8 cellular contexts compared by ENCODE assay signal in the genomic region with DNA sequence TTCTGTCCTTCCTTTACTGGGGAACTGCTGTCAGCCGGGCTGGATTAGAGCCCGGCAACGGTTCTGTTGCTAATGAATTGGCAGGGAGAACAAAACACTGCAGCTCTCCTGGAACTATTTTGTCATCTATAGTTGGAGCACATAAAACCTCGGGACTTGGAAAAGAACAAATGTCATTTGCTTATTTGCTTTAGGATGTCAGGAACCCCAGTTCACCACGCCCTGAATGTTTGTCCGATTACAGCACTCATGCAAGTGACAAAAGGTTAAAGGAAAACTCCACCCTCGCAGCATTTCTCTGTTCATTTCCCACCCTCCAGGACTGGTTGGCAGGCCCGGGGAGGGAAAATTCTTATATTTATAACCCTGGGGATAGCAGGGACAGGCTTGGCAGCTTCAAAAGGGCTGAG.
DNase-seq lines count a peak whose midpoint lies in the region; ATAC-seq and TF ChIP-seq lines count a peak whose summit lies in the region.

No MANE protein-coding gene starts in this region.

- H3K4me1 Mint-ChIP-seq in activated T-cell treated with anti-CD3 and anti-CD28 coated beads, Interleukin-2, amount 50 U/mL, for 4 hours (ENCODE audit: low read depth), result peaks cover 20% of the 10 kb centered on the region
- H3K4me1 Mint-ChIP-seq in osteocyte (ENCODE audit: unreplicated experiment), result peaks cover 74% of the 10 kb centered on the region

- H3K9me3 Mint-ChIP-seq in activated T-cell treated with anti-CD3 and anti-CD28 coated beads, Interleukin-2, amount 50 U/mL, for 4 hours, result no peaks in the 10 kb centered on the region
- H3K9me3 Mint-ChIP-seq in osteocyte (ENCODE audit: unreplicated experiment), result no peaks in the 10 kb centered on the region

- H3K27me3 Mint-ChIP-seq in activated T-cell treated with anti-CD3 and anti-CD28 coated beads, Interleukin-2, amount 50 U/mL, for 4 hours (ENCODE audit: low read depth), result no peaks in the 10 kb centered on the region
- no peaks in the 10 kb centered on the region for H3K27me3 Mint-ChIP-seq in osteocyte (ENCODE audit: unreplicated experiment)

- DNase-seq in activated T-cell treated with anti-CD3 and anti-CD28 coated beads, Interleukin-2, amount 50 U/mL, for 4 hours, result no peak
- DNase-seq in activated T-cell treated with anti-CD3 and anti-CD28 coated beads, Interleukin-2, amount 50 U/mL, for 1 hour, result no peak
- DNase-seq in UCSD-AML1 (lab: John Stamatoyannopoulos, UW; ENCODE audit: unreplicated experiment) (peak; percentile 29), foreskin keratinocyte (peak in 1 of 2 donors; percentile 52), osteocyte (ENCODE audit: extremely low spot score, unreplicated experiment) (peak; percentile 83), SHP77 (lab: John Stamatoyannopoulos, UW) (no peak)

- no peaks in the 10 kb centered on the region for H3K27me3 ChIP-seq in foreskin keratinocyte

- H3K4me1 ChIP-seq in foreskin keratinocyte, result peaks cover 32% of the 10 kb centered on the region

- TF ChIP-seq CTCF in foreskin keratinocyte (conservative IDR thresholded peaks at IDR 0.05), result no peak
- no peak for TF ChIP-seq CTCF in osteocyte (IDR thresholded peaks at IDR 0.05)

- peak overlapping the region; percentile 47 for H3K27ac ChIP-seq in foreskin keratinocyte

- H3K27ac Mint-ChIP-seq in osteocyte (ENCODE audit: unreplicated experiment), result peak overlapping the region; percentile 98

- peak overlapping the region; percentile 29 for H3K4me3 Mint-ChIP-seq in activated T-cell treated with anti-CD3 and anti-CD28 coated beads, Interleukin-2, amount 50 U/mL, for 4 hours
- H3K4me3 Mint-ChIP-seq in osteocyte (ENCODE audit: unreplicated experiment), result peak overlapping the region; percentile 56

- no peaks in the 10 kb centered on the region for H3K36me3 Mint-ChIP-seq in activated T-cell treated with anti-CD3 and anti-CD28 coated beads, Interleukin-2, amount 50 U/mL, for 4 hours (ENCODE audit: insufficient read depth)
- H3K36me3 Mint-ChIP-seq in osteocyte (ENCODE audit: unreplicated experiment), result no peaks in the 10 kb centered on the region

- ATAC-seq in activated T-cell treated with anti-CD3 and anti-CD28 coated beads, Interleukin-2, amount 50 U/mL, for 4 hours, result no peak
- ATAC-seq in foreskin keratinocyte, result no peak
- no peak for ATAC-seq in GM21423 (IDR thresholded peaks at IDR 0.05; ENCODE audit: unreplicated experiment)
- ATAC-seq in GM18907 (IDR thresholded peaks at IDR 0.05; ENCODE audit: unreplicated experiment), result no peak

Comparison
In these comparisons a context has a peak if more than half of its experiments do, and no peak if none do; other contexts are left out.
1. DNase-seq: peak in UCSD-AML1 (single experiment) and osteocyte (single experiment); none in activated T-cell treated with anti-CD3 and anti-CD28 coated beads, Interleukin-2, amount 50 U/mL, for 4 hours (single experiment), activated T-cell treated with anti-CD3 and anti-CD28 coated beads, Interleukin-2, amount 50 U/mL, for 1 hour (single experiment) and SHP77 (0 of 2).